Comparison of ENCODE assay signal across 8 cellular contexts in the genomic region with DNA sequence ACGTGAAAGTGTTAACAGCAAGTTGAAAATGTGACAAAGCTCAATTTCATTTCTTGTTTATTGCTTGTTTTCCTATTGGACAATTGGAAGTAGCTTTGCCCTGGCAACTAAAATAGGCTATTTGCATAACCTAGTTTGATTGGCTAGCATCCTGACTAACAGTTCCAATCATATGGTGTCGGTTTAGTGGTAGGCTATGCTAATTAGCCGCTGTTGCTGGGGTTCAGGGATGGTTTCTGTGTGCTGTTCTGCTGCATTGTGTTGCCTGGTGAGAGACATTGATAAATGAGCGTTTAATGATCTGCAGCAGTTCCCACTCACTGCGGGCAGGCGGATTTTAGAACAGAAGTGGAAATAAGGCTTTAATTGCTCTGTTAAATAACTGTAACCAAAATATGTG.
A peak's percentile ranks its signal among the peaks of the same experiment; 100 is the strongest.
DNase-seq lines count a peak whose midpoint lies in the region; ATAC-seq, FAIRE-seq and TF ChIP-seq lines count a peak whose summit lies in the region.

No MANE protein-coding gene starts in this region.

- H3K4me3 Mint-ChIP-seq in activated T-helper 1 cell treated with anti-CD3 and anti-CD28 coated beads, Interleukin-12 subunit alpha, Interleukin-12 subunit beta, Interleukin-2, Interleukin-4 antibody, amounts not matched to agents 30 ng/mL and 10 ng/mL and 1 ng/mL, durations not matched to agents 14 hours and 24 hours and 36 hours: no peak overlapping the region

- no peak for TF ChIP-seq RAD21 in neural cell (conservative IDR thresholded peaks at IDR 0.05)

- H3K36me3 ChIP-seq in neural cell (ENCODE audit: insufficient read depth, low read length): no peaks in the 10 kb centered on the region

- FAIRE-seq in H54 (lab: Jason Lieb, UNC): peak; percentile 94

- POLR2A ChIA-PET in AG04449 (lab: Yijun Ruan, JAX): no interaction called here

- no peaks in the 10 kb centered on the region for H3K9me3 ChIP-seq in neural cell (ENCODE audit: low read length)

- no peaks in the 10 kb centered on the region for H3K27me3 ChIP-seq in neural cell (ENCODE audit: insufficient read depth, low read depth, low read length)

- H3K9me3 Mint-ChIP-seq in activated T-helper 1 cell treated with anti-CD3 and anti-CD28 coated beads, Interleukin-12 subunit alpha, Interleukin-12 subunit beta, Interleukin-2, Interleukin-4 antibody, amounts not matched to agents 30 ng/mL and 10 ng/mL and 1 ng/mL, durations not matched to agents 14 hours and 24 hours and 36 hours: no peaks in the 10 kb centered on the region

- H3K27ac Mint-ChIP-seq in activated T-helper 1 cell treated with anti-CD3 and anti-CD28 coated beads, Interleukin-12 subunit alpha, Interleukin-12 subunit beta, Interleukin-2, Interleukin-4 antibody, amounts not matched to agents 30 ng/mL and 10 ng/mL and 1 ng/mL, durations not matched to agents 14 hours and 24 hours and 36 hours: no peak overlapping the region

- TF ChIP-seq CTCF in AG04449 (IDR thresholded peaks at IDR 0.05; ENCODE audit: insufficient read depth, low read length, missing control alignments): no peak
- TF ChIP-seq CTCF in fibroblast of villous mesenchyme (IDR thresholded peaks at IDR 0.05; ENCODE audit: insufficient read depth, low read depth, low read length): no peak
- TF ChIP-seq CTCF in neural cell (IDR thresholded peaks at IDR 0.05; ENCODE audit: poor library complexity, severe bottlenecking): no peak

- H3K9ac ChIP-seq in neural cell (ENCODE audit: low read length): peak overlapping the region; percentile 36

- TF ChIP-seq POLR2A in H54 (IDR thresholded peaks at IDR 0.05; ENCODE audit: low read depth, low read length): no peak

- no peaks in the 10 kb centered on the region for H4K20me1 ChIP-seq in neural cell (ENCODE audit: insufficient read depth)

- H3K27ac ChIP-seq in neural cell (ENCODE audit: low read length): peak overlapping the region; percentile 85

- H3K36me3 Mint-ChIP-seq in activated T-helper 1 cell treated with anti-CD3 and anti-CD28 coated beads, Interleukin-12 subunit alpha, Interleukin-12 subunit beta, Interleukin-2, Interleukin-4 antibody, amounts not matched to agents 30 ng/mL and 10 ng/mL and 1 ng/mL, durations not matched to agents 14 hours and 24 hours and 36 hours (ENCODE audit: low read depth): peaks cover 14% of the 10 kb centered on the region

- no peaks in the 10 kb centered on the region for H3K27me3 Mint-ChIP-seq in activated T-helper 1 cell treated with anti-CD3 and anti-CD28 coated beads, Interleukin-12 subunit alpha, Interleukin-12 subunit beta, Interleukin-2, Interleukin-4 antibody, amounts not matched to agents 30 ng/mL and 10 ng/mL and 1 ng/mL, durations not matched to agents 14 hours and 24 hours and 36 hours (ENCODE audit: insufficient read depth)

- DNase-seq in AG04449 (ENCODE audit: low read depth, low spot score): peak; percentile 61
- DNase-seq in H54 (ENCODE audit: insufficient read length, low spot score): no peak
- peak; percentile 97 for DNase-seq in NCI-H510A treated with DMSO at 0.1 percent for 48 hours (lab: John Stamatoyannopoulos, UW)
- DNase-seq in activated T-helper 1 cell treated with anti-CD3 and anti-CD28 coated beads, Interleukin-12 subunit alpha, Interleukin-12 subunit beta, Interleukin-2, Interleukin-4 antibody, amounts not matched to agents 30 ng/mL and 10 ng/mL and 1 ng/mL, durations not matched to agents 14 hours and 24 hours and 36 hours (ENCODE audit: low spot score): peak; percentile 50
- DNase-seq in fibroblast of villous mesenchyme (ENCODE audit: low read depth): peak; percentile 95

- no peaks in the 10 kb centered on the region for H3K9me2 ChIP-seq in neural cell (ENCODE audit: insufficient read depth, low read length)

- CTCF ChIA-PET in AG04449 (lab: Yijun Ruan, JAX): interaction anchor here (3.6 kb wide), 1 partner anchor 28 kb away, joined by 10 read pairs; no protein-coding TSS in a partner anchor

- intact Hi-C loops in activated T-helper 1 cell treated with anti-CD3 and anti-CD28 coated beads, Interleukin-12 subunit alpha, Interleukin-12 subunit beta, Interleukin-2, Interleukin-4 antibody, amounts not matched to agents 30 ng/mL and 10 ng/mL and 1 ng/mL, durations not matched to agents 14 hours and 24 hours and 36 hours (cut with micrococcal nuclease): loop anchor here (1.0 to 5.0 kb wide), 3 partner anchors 33 to 168 kb away; a partner anchor contains a TSS

- ATAC-seq in HG02610 (IDR thresholded peaks at IDR 0.05; ENCODE audit: unreplicated experiment) (no peak), GM18498 (IDR thresholded peaks at IDR 0.05; ENCODE audit: unreplicated experiment) (no peak)

- H3K4me2 ChIP-seq in neural cell (ENCODE audit: low read length): peak overlapping the region; percentile 50

- peaks cover 77% of the 10 kb centered on the region for H3K79me2 ChIP-seq in neural cell (replicated peaks; ENCODE audit: insufficient read depth, low read length)

- no peak overlapping the region for H3K4me3 ChIP-seq in AG04449 (ENCODE audit: low read depth, low read length)
- H3K4me3 ChIP-seq in fibroblast of villous mesenchyme (ENCODE audit: low read depth, low read length): no peak overlapping the region
- peak overlapping the region; percentile 54 for H3K4me3 ChIP-seq in neural cell (ENCODE audit: low read length)

- no peak overlapping the region for H2AFZ ChIP-seq in neural cell (ENCODE audit: low read depth, low read length)

- peaks cover 45% of the 10 kb centered on the region for H3K4me1 Mint-ChIP-seq in activated T-helper 1 cell treated with anti-CD3 and anti-CD28 coated beads, Interleukin-12 subunit alpha, Interleukin-12 subunit beta, Interleukin-2, Interleukin-4 antibody, amounts not matched to agents 30 ng/mL and 10 ng/mL and 1 ng/mL, durations not matched to agents 14 hours and 24 hours and 36 hours (ENCODE audit: low read depth)

- peak; percentile 95 for TF ChIP-seq EP300 in neural cell (conservative IDR thresholded peaks at IDR 0.05; ENCODE audit: poor library complexity, severe bottlenecking)

- H3F3A ChIP-seq in neural cell (ENCODE audit: insufficient read depth, low read length, poor library complexity, severe bottlenecking): no peaks in the 10 kb centered on the region

TF ChIP-seq in neural cell, 6 proteins besides CTCF, POLR2A, EP300 and RAD21:
- peak; percentile 69 for TF ChIP-seq TAF1 (IDR thresholded peaks at IDR 0.05; ENCODE audit: low read depth)
- no peak for TF ChIP-seq EZH2 (IDR thresholded peaks at IDR 0.05; ENCODE audit: borderline replicate concordance, insufficient read depth, low read length, poor library complexity, severe bottlenecking)
- no peak for TF ChIP-seq SMC3 (conservative IDR thresholded peaks at IDR 0.05; ENCODE audit: poor library complexity)
- TF ChIP-seq MXI1 (conservative IDR thresholded peaks at IDR 0.05; ENCODE audit: poor library complexity, severe bottlenecking): no peak
- TF ChIP-seq POLR2AphosphoS5 (IDR thresholded peaks at IDR 0.05): peak; percentile 84
- TF ChIP-seq, protein P1, sequence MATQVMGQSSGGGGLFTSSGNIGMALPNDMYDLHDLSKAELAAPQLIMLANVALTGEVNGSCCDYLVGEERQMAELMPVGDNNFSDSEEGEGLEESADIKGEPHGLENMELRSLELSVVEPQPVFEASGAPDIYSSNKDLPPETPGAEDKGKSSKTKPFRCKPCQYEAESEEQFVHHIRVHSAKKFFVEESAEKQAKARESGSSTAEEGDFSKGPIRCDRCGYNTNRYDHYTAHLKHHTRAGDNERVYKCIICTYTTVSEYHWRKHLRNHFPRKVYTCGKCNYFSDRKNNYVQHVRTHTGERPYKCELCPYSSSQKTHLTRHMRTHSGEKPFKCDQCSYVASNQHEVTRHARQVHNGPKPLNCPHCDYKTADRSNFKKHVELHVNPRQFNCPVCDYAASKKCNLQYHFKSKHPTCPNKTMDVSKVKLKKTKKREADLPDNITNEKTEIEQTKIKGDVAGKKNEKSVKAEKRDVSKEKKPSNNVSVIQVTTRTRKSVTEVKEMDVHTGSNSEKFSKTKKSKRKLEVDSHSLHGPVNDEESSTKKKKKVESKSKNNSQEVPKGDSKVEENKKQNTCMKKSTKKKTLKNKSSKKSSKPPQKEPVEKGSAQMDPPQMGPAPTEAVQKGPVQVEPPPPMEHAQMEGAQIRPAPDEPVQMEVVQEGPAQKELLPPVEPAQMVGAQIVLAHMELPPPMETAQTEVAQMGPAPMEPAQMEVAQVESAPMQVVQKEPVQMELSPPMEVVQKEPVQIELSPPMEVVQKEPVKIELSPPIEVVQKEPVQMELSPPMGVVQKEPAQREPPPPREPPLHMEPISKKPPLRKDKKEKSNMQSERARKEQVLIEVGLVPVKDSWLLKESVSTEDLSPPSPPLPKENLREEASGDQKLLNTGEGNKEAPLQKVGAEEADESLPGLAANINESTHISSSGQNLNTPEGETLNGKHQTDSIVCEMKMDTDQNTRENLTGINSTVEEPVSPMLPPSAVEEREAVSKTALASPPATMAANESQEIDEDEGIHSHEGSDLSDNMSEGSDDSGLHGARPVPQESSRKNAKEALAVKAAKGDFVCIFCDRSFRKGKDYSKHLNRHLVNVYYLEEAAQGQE (IDR thresholded peaks at IDR 0.05; ENCODE audit: borderline replicate concordance): peak; percentile 75
TF ChIP-seq in neural cell: peak in this region for 3.
